ENCODE assay signal across 10 cellular contexts in genomic region chr5:119368238-119368630, GRCh38. TPM values are rescaled to one million over a fixed set of nuclear protein-coding genes. Genes with fewer than 3 reads are reported as not detected.
DNase-seq lines count a peak whose midpoint lies in the region; ATAC-seq, FAIRE-seq and TF ChIP-seq lines count a peak whose summit lies in the region.
"Had no signal": no experiment of that assay in that cellular context is flagged by ENCODE, and none has a peak within 500 bp of the region (broad histone marks: within the 10 kb centered on the region; RNA-seq: fewer than 3 reads in every experiment).

No MANE protein-coding gene starts in this region.

- DNase-seq in T-helper 2 cell treated with Interferon-gamma antibody and Interleukin-4, amounts not matched to agents 5 μg/mL and 100 μg/mL, for 36 hours (ENCODE audit: low spot score), result no peak
- DNase-seq in GM12878 (ENCODE audit: low read depth, low spot score) (peak; percentile 44), mesenchymal stem cell (no peak), NCI-H774 (lab: John Stamatoyannopoulos, UW) (no peak), sigmoid colon (no peak)
- peak in 2 of 3 experiments; percentile 30 to 52 for DNase-seq in stimulated activated CD4-positive, alpha-beta T cell treated with anti-CD3 and anti-CD28 coated beads, TNF-alpha, amount 100 ng/mL, for 4 hours (ENCODE audit: low read depth in 3 of 3)
- DNase-seq: cortex of kidney had no signal

- BruUV-seq in GM12878 (replicated peaks; lab: Mats Ljungman, UMichigan), result no TSS peak

- peak; percentile 7 for FAIRE-seq in GM12878 (lab: Jason Lieb, UNC)
- FAIRE-seq: islet of Langerhans had no signal

- H4K20me1 ChIP-seq in GM12878 (ENCODE audit: control insufficient read depth, insufficient read depth), result peaks cover 6% of the 10 kb centered on the region; the same call in 1 of the 2 replicates

- H3K4me1 ChIP-seq in GM12878 (ENCODE audit: control insufficient read depth, insufficient read depth, low read length), result peaks cover 39% of the 10 kb centered on the region
- peaks cover 7% of the 10 kb centered on the region for H3K4me1 ChIP-seq in mesenchymal stem cell (ENCODE audit: control insufficient read depth, insufficient read depth, low read depth, low read length)
- peaks cover 0 to 29% (median 13%) of the 10 kb centered on the region in 4 donors for H3K4me1 ChIP-seq in sigmoid colon

- TF ChIP-seq POLR2A in GM12878 (IDR thresholded peaks at IDR 0.05; ENCODE audit: low read depth, low read length) (no peak), sigmoid colon (IDR thresholded peaks at IDR 0.05) (no peak)

- no peaks in the 10 kb centered on the region for H3K27me3 Mint-ChIP-seq in T-helper 2 cell treated with Interferon-gamma antibody and Interleukin-4, amounts not matched to agents 5 μg/mL and 100 μg/mL, for 36 hours (ENCODE audit: low read depth)

- H2BK15ac ChIP-seq in mesenchymal stem cell (ENCODE audit: low read depth, poor library complexity, severe bottlenecking), result no peak overlapping the region

- H2AK5ac ChIP-seq in mesenchymal stem cell (ENCODE audit: low read length, severe bottlenecking), result no peak overlapping the region

- H2BK12ac ChIP-seq in mesenchymal stem cell (ENCODE audit: low read length in 2 of 2), result no peak overlapping the region

- H3K27ac ChIP-seq in GM12878 (ENCODE audit: control insufficient read depth, insufficient read depth) (peak overlapping the region; percentile 95), mesenchymal stem cell (ENCODE audit: low read length, poor library complexity, severe bottlenecking) (no peak overlapping the region), sigmoid colon (no peak overlapping the region)

- RAD21 ChIA-PET in GM12878 (lab: Charles Lee; ENCODE audit: unreplicated experiment), result interaction anchor here (1.1 to 17.9 kb wide), 8 partner anchors 10 to 44 kb away, joined by 3 to 501 read pairs (median 14); partner anchors contain the start of gene TNFAIP8

- no peaks in the 10 kb centered on the region for H3K9me3 ChIP-seq in GM12878 (replicated peaks; ENCODE audit: control insufficient read depth, insufficient read depth, low read length)
- no peaks in the 10 kb centered on the region for H3K9me3 ChIP-seq in mesenchymal stem cell (ENCODE audit: control insufficient read depth, low read length)
- H3K9me3 ChIP-seq in sigmoid colon, result no peaks in the 10 kb centered on the region

- peaks cover 71% of the 10 kb centered on the region for H3K4me1 Mint-ChIP-seq in T-helper 2 cell treated with Interferon-gamma antibody and Interleukin-4, amounts not matched to agents 5 μg/mL and 100 μg/mL, for 36 hours (ENCODE audit: low read depth)

- H3K4ac ChIP-seq in mesenchymal stem cell (ENCODE audit: low read depth in 1 of 2, low read length in 2 of 2), result no peak overlapping the region

- peaks cover 2% of the 10 kb centered on the region for H3K9me3 Mint-ChIP-seq in T-helper 2 cell treated with Interferon-gamma antibody and Interleukin-4, amounts not matched to agents 5 μg/mL and 100 μg/mL, for 36 hours

- peak overlapping the region; percentile 49 for H3K4me3 Mint-ChIP-seq in T-helper 2 cell treated with Interferon-gamma antibody and Interleukin-4, amounts not matched to agents 5 μg/mL and 100 μg/mL, for 36 hours

- H2BK120ac ChIP-seq in mesenchymal stem cell (ENCODE audit: low read depth, low read length), result no peak overlapping the region

- H3K18ac ChIP-seq in mesenchymal stem cell (ENCODE audit: low read depth in 1 of 2, low read length in 2 of 2), result no peak overlapping the region

- WGBS in GM12878 (ENCODE audit: insufficient coverage, insufficient replicate concordance, low lambda C conversion rate, missing lambda C conversion rate), result under 1% methylated on average over 4 of the region's 4 CpGs
- WGBS in mesenchymal stem cell, result 100% methylated on average over 1 of the region's 4 CpGs
- 38 to 64% methylated on average over 4 of the region's 4 CpGs for WGBS in sigmoid colon, 2 donors

- H3K36me3 Mint-ChIP-seq in T-helper 2 cell treated with Interferon-gamma antibody and Interleukin-4, amounts not matched to agents 5 μg/mL and 100 μg/mL, for 36 hours (ENCODE audit: low read depth), result peaks cover 62% of the 10 kb centered on the region

- H3K36me3 ChIP-seq in GM12878 (ENCODE audit: control insufficient read depth in 2 of 2, insufficient read depth in 2 of 2, low read length in 1 of 2) (peaks cover 6 to 9% of the 10 kb centered on the region in 2 experiments; a peak in 3 of 4 replicates), mesenchymal stem cell (ENCODE audit: control insufficient read depth in 1 of 2, insufficient read depth in 2 of 2, low read depth in 1 of 2, low read length in 2 of 2) (peaks cover 0 to 6% of the 10 kb centered on the region in 2 experiments), sigmoid colon (no peaks in the 10 kb centered on the region)

- H2BK5ac ChIP-seq in mesenchymal stem cell (ENCODE audit: low read depth, low read length, poor library complexity, severe bottlenecking), result no peak overlapping the region

- H3K4me3 ChIP-seq in GM12878 (peak overlapping the region; percentile 59), mesenchymal stem cell (ENCODE audit: insufficient read depth in 1 of 2, low read depth in 1 of 2, low read length in 2 of 2) (no peak overlapping the region), sigmoid colon (no peak overlapping the region)

- TF ChIP-seq RAD21 in GM12878 (IDR thresholded peaks at IDR 0.05; ENCODE audit: insufficient read depth, low read depth, low read length), result no peak

- TF ChIP-seq EP300 in GM12878 (IDR thresholded peaks at IDR 0.05; ENCODE audit: borderline replicate concordance in 1 of 2, control insufficient read depth in 1 of 2, low read depth in 2 of 2, low read length in 2 of 2) (peak; percentile 75 to 76), sigmoid colon (IDR thresholded peaks at IDR 0.05) (no peak)

- H3K27ac Mint-ChIP-seq in T-helper 2 cell treated with Interferon-gamma antibody and Interleukin-4, amounts not matched to agents 5 μg/mL and 100 μg/mL, for 36 hours, result peak overlapping the region; percentile 84

- POLR2A ChIA-PET in GM12878 (lab: Charles Lee), result interaction anchor here (1.5 to 20.5 kb wide), 6 partner anchors 11 to 33 kb away, joined by 4 to 657 read pairs (median 15); partner anchors contain the start of gene TNFAIP8

- H3K23ac ChIP-seq in mesenchymal stem cell (ENCODE audit: low read length in 2 of 2), result no peak overlapping the region

- no peak for TF ChIP-seq CTCF in GM12878 (IDR thresholded peaks at IDR 0.05 in 2 of 3, conservative IDR thresholded peaks at IDR 0.05 in 1 of 3; ENCODE audit: control insufficient read depth in 2 of 3, extremely low read depth in 1 of 3, insufficient read depth in 1 of 3, low read depth in 3 of 3, low read length in 3 of 3)
- TF ChIP-seq CTCF in sigmoid colon (IDR thresholded peaks at IDR 0.05), result no peak

- peak overlapping the region; percentile 75 for H3K4me2 ChIP-seq in GM12878 (ENCODE audit: control insufficient read depth, insufficient read depth)
- H3K4me2 ChIP-seq in mesenchymal stem cell (ENCODE audit: low read length, poor library complexity, severe bottlenecking), result no peak overlapping the region

- SMC1A ChIA-PET in GM12878 (lab: Charles Lee; ENCODE audit: uncharacterized antibody, unreplicated experiment), result interaction anchor here (0.9 to 26.3 kb wide), 10 partner anchors 18 to 78 kb away, joined by 3 to 1117 read pairs (median 6); partner anchors contain the start of gene TNFAIP8

- CTCF ChIA-PET in GM12878 (lab: Yijun Ruan, JAX), result interaction anchor here (0.6 to 12.8 kb wide), 8 partner anchors 11 to 96 kb away, joined by 3 to 187 read pairs (median 4); partner anchors contain the start of gene TNFAIP8

- no peak overlapping the region for H4K91ac ChIP-seq in mesenchymal stem cell (ENCODE audit: low read length)

- intact Hi-C loops in GM12878 (cut with micrococcal nuclease; ENCODE audit: unreplicated experiment) (no loop called here), sigmoid colon (cut with DNase I) (no loop called here)

- peak; percentile 17 for ATAC-seq in GM19351 (IDR thresholded peaks at IDR 0.05; ENCODE audit: unreplicated experiment)
- ATAC-seq in GM12878, result peak; percentile 35
- ATAC-seq in HG02588 (IDR thresholded peaks at IDR 0.05; ENCODE audit: unreplicated experiment), result no peak

- no peak overlapping the region for H3K14ac ChIP-seq in mesenchymal stem cell (ENCODE audit: low read length in 2 of 2)

- H2AFZ ChIP-seq in GM12878 (ENCODE audit: control insufficient read depth, low read depth, low read length) (no peak overlapping the region), mesenchymal stem cell (ENCODE audit: low read depth, low read length) (no peak overlapping the region)

- peaks cover 97% of the 10 kb centered on the region for H3K79me2 ChIP-seq in GM12878 (ENCODE audit: control insufficient read depth, insufficient read depth, low read length)

- H3K27me3 ChIP-seq in GM12878 (replicated peaks in 1 of 2; ENCODE audit: control insufficient read depth in 2 of 2, insufficient read depth in 2 of 2, low read length in 1 of 2) (no peaks in the 10 kb centered on the region), mesenchymal stem cell (ENCODE audit: control insufficient read depth in 1 of 2, insufficient read depth in 1 of 2, low read length in 2 of 2) (no peaks in the 10 kb centered on the region), sigmoid colon (no peaks in the 10 kb centered on the region)

- H3K79me1 ChIP-seq in mesenchymal stem cell (replicated peaks; ENCODE audit: low read length, poor library complexity, severe bottlenecking), result peaks cover 15% of the 10 kb centered on the region

- H4K8ac ChIP-seq in mesenchymal stem cell (ENCODE audit: low read length), result no peak overlapping the region

- H3K9ac ChIP-seq in GM12878 (ENCODE audit: control insufficient read depth, insufficient read depth, low read length) (peak overlapping the region; percentile 49), mesenchymal stem cell (ENCODE audit: low read length) (no peak overlapping the region)

- in situ Hi-C loops in GM12878 (cut with MboI), result no loop called here

RNA-seq across cellular contexts. Expression of gene TNFAIP8, which starts 12.4 kb away (rescaled TPM):
- total RNA-seq in GM12878 (2013; cell fraction: nucleolus; rRNA removed), result 75.1 and 80.9 TPM in 2 replicates
- total RNA-seq in GM12878 (2014; rRNA removed) (140 and 157 TPM in 2 replicates), GM12878 (2014; rRNA removed; fragmentation: Illumina TruSeq; extraction: Trizol) (178 and 183 TPM in 2 replicates), GM12878 (2021) (116 and 124 TPM in 2 replicates), sigmoid colon (10 to 100 TPM in 3 of 4 donors, 1 to 10 TPM in 1; 6.9 to 17.9 (median 13.1) TPM)
- polyA plus RNA-seq in GM12878 (2011; ENCODE audit: low read depth), result 51.5 TPM
- polyA plus RNA-seq in GM12878 (2011; rRNA removed) (169 and 264 TPM in 2 replicates), GM12878 (2014; fragmentation: Illumina TruSeq; extraction: Trizol) (180 and 219 TPM in 2 replicates), GM12878 (2014; fragmentation: Nextera tagmentation; extraction: Ambion mirVana) (100 to 1,000 TPM; 217 to 324 TPM), GM12878 (2014; rRNA removed) (108 and 144 TPM in 2 replicates), GM12878 (2016; fragmentation: Nextera tagmentation; extraction: Ambion mirVana) (100 to 1,000 TPM; 177 to 181 TPM), sigmoid colon (10 to 100 TPM in 2 of 3 donors, 1 to 10 TPM in 1; 9.0 to 55.8 (median 19.0) TPM)
- polyA plus RNA-seq in GM12878 (2011; cell fraction: cytosol; rRNA removed), result 66.2 and 70.2 TPM in 2 replicates
- polyA plus RNA-seq in GM12878 (2011; cell fraction: nucleus; rRNA removed), result 51.6 and 57.2 TPM in 2 replicates
- polyA plus RNA-seq in GM12878 (2012), result 82.6 and 119 TPM in 2 replicates
- polyA minus RNA-seq in GM12878 (2011; rRNA and poly(A)+ RNA removed), result 69.6 and 132 TPM in 2 replicates
- 56.4 and 60.0 TPM in 2 replicates for polyA minus RNA-seq in GM12878 (2011; cell fraction: cytosol; rRNA and poly(A)+ RNA removed)
- polyA minus RNA-seq in GM12878 (2011; cell fraction: nucleus; rRNA and poly(A)+ RNA removed), result 30.6 and 45.0 TPM in 2 replicates
- 14.4 TPM for polyA plus RNA-seq in mesenchymal stem cell (2013, experiment 1 of 2)
- 15.0 TPM for polyA plus RNA-seq in mesenchymal stem cell (2013, experiment 2 of 2)

Comparison
In these comparisons a context has a peak if more than half of its experiments do, and no peak if none do; other contexts are left out.
1. DNase-seq: peak in GM12878 (single experiment) and stimulated activated CD4-positive, alpha-beta T cell treated with anti-CD3 and anti-CD28 coated beads, TNF-alpha, amount 100 ng/mL, for 4 hours (2 of 3); none in T-helper 2 cell treated with Interferon-gamma antibody and Interleukin-4, amounts not matched to agents 5 μg/mL and 100 μg/mL, for 36 hours (single experiment), mesenchymal stem cell (single experiment), NCI-H774 (single experiment) and sigmoid colon (single experiment).
2. RNA of gene TNFAIP8, which starts 12.4 kb away (total RNA-seq): 75.1 to 183 TPM in GM12878; 6.9 to 17.9 TPM in sigmoid colon; every median in the first group is over 4 times any median in the second.